In the genomic region with DNA sequence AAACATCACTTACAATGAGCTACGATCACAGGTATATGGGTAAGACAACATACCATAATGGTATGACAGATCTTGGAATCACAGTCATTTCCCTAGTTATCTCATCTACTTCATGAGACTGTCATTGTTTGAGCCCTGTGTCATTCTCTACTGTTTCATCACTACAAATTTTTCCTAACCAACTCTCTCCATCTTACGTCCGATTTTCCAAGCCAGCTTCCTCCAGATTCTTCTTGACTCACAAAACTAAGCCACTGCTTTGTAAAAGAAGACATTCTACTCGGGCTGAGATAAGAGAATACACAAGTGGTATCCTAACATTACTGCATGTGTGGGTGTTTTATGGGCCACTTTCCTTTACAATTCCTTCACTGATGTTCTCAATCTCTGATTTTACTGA, we compare ENCODE assay signal across 10 cellular contexts. TPM values are rescaled to one million over a fixed set of nuclear protein-coding genes. Genes with fewer than 3 reads are reported as not detected.
DNase-seq lines count a peak whose midpoint lies in the region; ATAC-seq and TF ChIP-seq lines count a peak whose summit lies in the region.
"Had no signal": no experiment of that assay in that cellular context is flagged by ENCODE, and none has a peak within 500 bp of the region (broad histone marks: within the 10 kb centered on the region; RNA-seq: fewer than 3 reads in every experiment).

No MANE protein-coding gene starts in this region.

- CTCF ChIA-PET in BJ (lab: Yijun Ruan, JAX) (interaction anchor here (0.6 to 1.6 kb wide), 3 partner anchors 50 to 106 kb away, joined by 3 read pairs; a partner anchor contains a TSS), PC-9 (lab: Charles Lee) (no interaction called here)

- H3K27me3 ChIP-seq in BJ (ENCODE audit: control insufficient read depth, insufficient read depth, low read length): no peaks in the 10 kb centered on the region
- H3K27me3 ChIP-seq in PC-9 (ENCODE audit: insufficient read depth, low read depth): no peaks in the 10 kb centered on the region

- H3K4me1 ChIP-seq in PC-9 (replicated peaks; ENCODE audit: insufficient read depth) (no peaks in the 10 kb centered on the region; the same call in 1 of the 2 replicates), mucosa of descending colon (ENCODE audit: low read depth) (peaks cover 26% of the 10 kb centered on the region)

- no peak overlapping the region for H2AFZ ChIP-seq in PC-9

- H3K4me3 ChIP-seq in BJ (ENCODE audit: low read depth, low read length): no peak overlapping the region
- H3K4me3 ChIP-seq in PC-9: no peak overlapping the region
- H3K4me3 ChIP-seq in mucosa of descending colon: no peak overlapping the region

- peaks cover 94% of the 10 kb centered on the region for H3K79me2 ChIP-seq in PC-9 (ENCODE audit: low read depth)

- TF ChIP-seq CTCF in BJ (IDR thresholded peaks at IDR 0.05; ENCODE audit: insufficient read depth, low read depth, low read length): no peak
- no peak for TF ChIP-seq CTCF in PC-9 (conservative IDR thresholded peaks at IDR 0.05)
- TF ChIP-seq CTCF in mucosa of descending colon (IDR thresholded peaks at IDR 0.05): no peak

- H3K4me2 ChIP-seq in PC-9: no peak overlapping the region

- no TSS peak for BruUV-seq in PC-9 (replicated peaks; lab: Mats Ljungman, UMichigan)

- POLR2A ChIA-PET in BJ (lab: Charles Lee) (no interaction called here), PC-9 (lab: Charles Lee; ENCODE audit: unreplicated experiment) (no interaction called here)

- intact Hi-C loops in PC-9 (cut with micrococcal nuclease; ENCODE audit: unreplicated experiment) (no loop called here), mucosa of descending colon (cut with DNase I, micrococcal nuclease) (no loop called here)

- no peaks in the 10 kb centered on the region; the same call in none of the 2 replicates for H3K36me3 ChIP-seq in BJ (ENCODE audit: control insufficient read depth, insufficient read depth, low read length)
- H3K36me3 ChIP-seq in PC-9 (ENCODE audit: low read depth): peaks cover 14% of the 10 kb centered on the region; the same call in 1 of the 2 replicates
- H3K36me3 ChIP-seq in mucosa of descending colon (ENCODE audit: low read depth): no peaks in the 10 kb centered on the region

- H3K9me2 ChIP-seq in PC-9 (ENCODE audit: insufficient read depth): no peaks in the 10 kb centered on the region

- H3F3A ChIP-seq in PC-9 (ENCODE audit: insufficient read depth, low read depth): no peaks in the 10 kb centered on the region; the same call in 1 of the 2 replicates

- no peaks in the 10 kb centered on the region for H4K20me1 ChIP-seq in PC-9 (ENCODE audit: insufficient read depth)

- DNase-seq in BJ (ENCODE audit: low read depth) (peak; percentile 37), PC-9 (no peak), dedifferentiated amniotic fluid mesenchymal stem cell (ENCODE audit: extremely low spot score) (peak; percentile 46), mucosa of descending colon (no peak), NCI-H1092 (lab: John Stamatoyannopoulos, UW) (no peak), NCI-H2081 treated with DMSO at 0.1 percent for 48 hours (lab: John Stamatoyannopoulos, UW) (no peak)
- DNase-seq: COR-L47, MV-4-11 had no signal

- H3K9me3 ChIP-seq in PC-9 (ENCODE audit: insufficient read depth, low read depth) (no peaks in the 10 kb centered on the region), mucosa of descending colon (no peaks in the 10 kb centered on the region)

- peak overlapping the region; percentile 56 for H3K27ac ChIP-seq in PC-9

- peak; percentile 11 for ATAC-seq in mucosa of descending colon
- no peak for ATAC-seq in GM21381 (IDR thresholded peaks at IDR 0.05; ENCODE audit: unreplicated experiment)
- no peak for ATAC-seq in HG03139 (IDR thresholded peaks at IDR 0.05; ENCODE audit: unreplicated experiment)

RNA-seq across cellular contexts. Expression of a gene that starts 49.6 kb away (rescaled TPM):
- polyA plus RNA-seq in BJ (2011; rRNA removed): 11.0 and 12.9 TPM in 2 replicates
- 12.9 and 16.5 TPM in 2 replicates for polyA minus RNA-seq in BJ (2011; rRNA and poly(A)+ RNA removed)
- total RNA-seq in PC-9 (2021) (68.8 and 77.7 TPM in 2 replicates), mucosa of descending colon (100 to 1,000 TPM in 2 of 3 donors, 10 to 100 TPM in 1; 66.6 to 153 (median 126) TPM)

Comparison
In these comparisons a context has a peak if more than half of its experiments do, and no peak if none do; other contexts are left out.
1. DNase-seq: peak in BJ (single experiment) and dedifferentiated amniotic fluid mesenchymal stem cell (single experiment); none in PC-9 (0 of 2), mucosa of descending colon (0 of 3), NCI-H1092 (single experiment) and NCI-H2081 treated with DMSO at 0.1 percent for 48 hours (single experiment).